Comparison of ENCODE assay signal across 9 cellular contexts in genomic region chr19:49499030-49499670, GRCh38. TPM values are rescaled to one million over a fixed set of nuclear protein-coding genes. Genes with fewer than 3 reads are reported as not detected.
A peak's percentile ranks its signal among the peaks of the same experiment; 100 is the strongest.
DNase-seq lines count a peak whose midpoint lies in the region; ATAC-seq, FAIRE-seq and TF ChIP-seq lines count a peak whose summit lies in the region.
"Had no signal": no experiment of that assay in that cellular context is flagged by ENCODE, and none has a peak within 500 bp of the region (broad histone marks: within the 10 kb centered on the region; RNA-seq: fewer than 3 reads in every experiment).

No MANE protein-coding gene starts in this region.

- H3K4me3 Mint-ChIP-seq in T-cell = peak overlapping the region; percentile 99 to 100 (median 100)

- ATAC-seq in T-cell (replicated peaks in 1 of 4) (no peak), foreskin keratinocyte (no peak)

- peak; percentile 39 for TF ChIP-seq POLR2A in GM19193 (IDR thresholded peaks at IDR 0.05; ENCODE audit: extremely low read depth, insufficient read depth, insufficient read length)

- POLR2A ChIA-PET in T-cell (lab: Charles Lee) = interaction anchor here (0.6 kb wide), 2 partner anchors 8 to 70 kb away, joined by 3 read pairs; no protein-coding TSS in a partner anchor

- CTCF ChIA-PET in T-cell (lab: Charles Lee) = interaction anchor here (0.5 to 1.3 kb wide), 3 partner anchors 70 to 164 kb away, joined by 3 to 6 read pairs (median 3); no protein-coding TSS in a partner anchor

- FAIRE-seq in small intestine (lab: Jason Lieb, UNC) (no peak), kidney (lab: Jason Lieb, UNC) (no peak), frontal cortex (lab: Jason Lieb, UNC) (no peak)

- no peaks in the 10 kb centered on the region for H3K9me3 Mint-ChIP-seq in T-cell

- TF ChIP-seq CTCF in dorsolateral prefrontal cortex (IDR thresholded peaks at IDR 0.05 in 54 of 56, conservative IDR thresholded peaks at IDR 0.05 in 2 of 56; ENCODE audit: low read depth in 1 of 56, partially characterized antibody in 56 of 56) = no peak
- TF ChIP-seq CTCF in kidney (IDR thresholded peaks at IDR 0.05; ENCODE audit: borderline replicate concordance, extremely low read depth, insufficient read depth) = no peak
- TF ChIP-seq CTCF in foreskin keratinocyte (conservative IDR thresholded peaks at IDR 0.05) = no peak

- H3K27me3 Mint-ChIP-seq in T-cell = no peaks in the 10 kb centered on the region

- intact Hi-C loops in dorsolateral prefrontal cortex (cut with DNase I) (loop anchor here (5.0 to 10.0 kb wide), 3 partner anchors 146 to 356 kb away; partner anchors contain the start of genes PRMT1 (in 1 of the 2), PTOV1 (in 1 of the 2), RRAS (in 1 of the 2) and SCAF1 (in 1 of the 2)), kidney (cut with DNase I) (no loop called here)

- peak overlapping the region; percentile 95 to 100 for H3K27ac Mint-ChIP-seq in T-cell

- peaks cover 9 to 17% of the 10 kb centered on the region in 2 donors for H3K36me3 ChIP-seq in small intestine (ENCODE audit: control insufficient read depth in 2 of 2, insufficient read depth in 2 of 2, low read length in 2 of 2)
- H3K36me3 ChIP-seq in kidney (ENCODE audit: control insufficient read depth in 1 of 2, insufficient read depth in 2 of 2, low read length in 2 of 2) = peaks cover 17 to 28% of the 10 kb centered on the region in 2 donors

- H3K4me1 Mint-ChIP-seq in T-cell = peaks cover 57 to 64% (median 64%) of the 10 kb centered on the region in 3 donors

- WGBS in small intestine, 3 donors = 24 to 53% (median 32%) methylated on average over 18 to 19 of the region's 19 CpGs

- no peaks in the 10 kb centered on the region for H3K9me3 ChIP-seq in small intestine (ENCODE audit: control insufficient read depth, low read depth)
- H3K9me3 ChIP-seq in kidney (ENCODE audit: control insufficient read depth in 1 of 2, low read length in 2 of 2) = no peaks in the 10 kb centered on the region

- H3K27ac ChIP-seq in dorsolateral prefrontal cortex (peak overlapping the region in 31 of 59 donors; percentile 13 to 89 (median 77)), small intestine (ENCODE audit: low read depth in 1 of 2, low read length in 1 of 2) (peak overlapping the region; percentile 85 to 92), kidney (ENCODE audit: low read depth in 2 of 2, low read length in 2 of 2) (no peak overlapping the region), foreskin keratinocyte (no peak overlapping the region)
- H3K27ac ChIP-seq: epithelial cell of prostate had no signal

- H3K9ac ChIP-seq in kidney (ENCODE audit: low read length in 2 of 2) = no peak overlapping the region

- H3K4me1 ChIP-seq in small intestine (ENCODE audit: control insufficient read depth in 2 of 2, insufficient read depth in 1 of 2, low read depth in 1 of 2, low read length in 1 of 2) = peaks cover 5 to 13% of the 10 kb centered on the region in 2 donors
- peaks cover 14 to 20% of the 10 kb centered on the region in 2 donors for H3K4me1 ChIP-seq in kidney (ENCODE audit: control insufficient read depth in 1 of 2, insufficient read depth in 1 of 2, low read depth in 1 of 2, low read length in 2 of 2)
- no peaks in the 10 kb centered on the region for H3K4me1 ChIP-seq in foreskin keratinocyte

- H3K36me3 Mint-ChIP-seq in T-cell = peaks cover 34% of the 10 kb centered on the region

- H3K27me3 ChIP-seq in dorsolateral prefrontal cortex (no peaks in the 10 kb centered on the region), small intestine (ENCODE audit: control insufficient read depth in 2 of 2, insufficient read depth in 2 of 2, low read length in 2 of 2) (no peaks in the 10 kb centered on the region), foreskin keratinocyte (no peaks in the 10 kb centered on the region)

- DNase-seq in T-cell (peak in 3 of 34 experiments; percentile 28 to 36 (median 31)), dorsolateral prefrontal cortex (no peak), small intestine (no peak), kidney (no peak), frontal cortex (ENCODE audit: low spot score in 2 of 2) (no peak), foreskin keratinocyte (no peak), NCI-H2081 (lab: John Stamatoyannopoulos, UW) (no peak)

- H3K4me3 ChIP-seq in dorsolateral prefrontal cortex = peak overlapping the region in 19 of 59 donors; percentile 2 to 97 (median 39)
- peak overlapping the region; percentile 3 to 37 for H3K4me3 ChIP-seq in small intestine (ENCODE audit: low read depth in 1 of 2, low read length in 2 of 2)
- H3K4me3 ChIP-seq in kidney (ENCODE audit: low read length in 2 of 2) = no peak overlapping the region

RNA-seq across cellular contexts. Expression of gene RPS11, which starts 2.9 kb away (rescaled TPM):
- total RNA-seq in T-cell = 1,000 to 10,000 TPM; 2,401 to 3,215 (median 2,914) TPM
- 100 to 1,000 TPM; 410 to 765 (median 576) TPM for total RNA-seq in dorsolateral prefrontal cortex
- polyA plus RNA-seq in small intestine = 1,000 to 10,000 TPM; 2,854 to 5,067 (median 5,025) TPM
- total RNA-seq in kidney = 1,449 TPM
- polyA plus RNA-seq in kidney (ENCODE audit: insufficient read depth, low read depth, low replicate concordance) = 3,462 TPM
- total RNA-seq in frontal cortex = 4,137 TPM
- total RNA-seq in foreskin keratinocyte = 2,410 and 2,439 TPM in 2 replicates
- 3,599 and 3,602 TPM in 2 replicates for polyA plus RNA-seq in foreskin keratinocyte

RNA-seq across cellular contexts. Expression of gene RPL13A, which starts 11.7 kb away (rescaled TPM):
- 1,000 to 10,000 TPM; 5,307 to 6,396 (median 5,878) TPM for total RNA-seq in T-cell
- total RNA-seq in dorsolateral prefrontal cortex = 1,000 to 10,000 TPM in 7 of 120 experiments, 100 to 1,000 TPM in 113; 564 to 1,173 (median 771) TPM
- 1,000 to 10,000 TPM; 2,350 to 5,026 (median 4,251) TPM for polyA plus RNA-seq in small intestine
- 2,090 TPM for total RNA-seq in kidney
- 3,309 TPM for polyA plus RNA-seq in kidney (ENCODE audit: insufficient read depth, low read depth, low replicate concordance)
- 2,981 TPM for total RNA-seq in frontal cortex
- total RNA-seq in foreskin keratinocyte = 2,087 and 2,308 TPM in 2 replicates
- polyA plus RNA-seq in foreskin keratinocyte = 3,579 and 3,909 TPM in 2 replicates

RNA-seq across cellular contexts. Expression of gene FCGRT, which starts 13.3 kb away (rescaled TPM):
- 10 to 100 TPM; 20.3 to 41.5 (median 26.4) TPM for total RNA-seq in T-cell
- 100 to 1,000 TPM in 1 of 120 experiments, 10 to 100 TPM in 119; 22.6 to 101 (median 43.4) TPM for total RNA-seq in dorsolateral prefrontal cortex
- polyA plus RNA-seq in small intestine = 100 to 1,000 TPM; 354 to 541 (median 486) TPM
- 235 TPM for total RNA-seq in kidney
- 317 TPM for polyA plus RNA-seq in kidney (ENCODE audit: insufficient read depth, low read depth, low replicate concordance)
- 13.0 TPM for total RNA-seq in frontal cortex
- total RNA-seq in foreskin keratinocyte = 22.2 and 23.5 TPM in 2 replicates
- polyA plus RNA-seq in foreskin keratinocyte = 23.7 and 25.6 TPM in 2 replicates

RNA-seq across cellular contexts. Expression of gene FLT3LG, which starts 25.1 kb away (rescaled TPM):
- 100 to 1,000 TPM; 238 to 356 (median 260) TPM for total RNA-seq in T-cell
- 10 to 100 TPM in 2 of 120 experiments, 1 to 10 TPM in 118; 1.7 to 11.9 (median 4.6) TPM for total RNA-seq in dorsolateral prefrontal cortex
- polyA plus RNA-seq in small intestine = 1 to 10 TPM; 7.8 to 10.0 (median 8.6) TPM
- total RNA-seq in kidney = 12.5 TPM
- 7.4 TPM for polyA plus RNA-seq in kidney (ENCODE audit: insufficient read depth, low read depth, low replicate concordance)
- 0.41 TPM for total RNA-seq in frontal cortex
- 6.0 TPM in 2 replicates for total RNA-seq in foreskin keratinocyte
- 9.3 and 10.6 TPM in 2 replicates for polyA plus RNA-seq in foreskin keratinocyte

RNA-seq across cellular contexts. Expression of gene RCN3, which starts 28.7 kb away (rescaled TPM):
- 1 to 10 TPM; 1.2 to 5.7 (median 1.3) TPM for total RNA-seq in T-cell
- total RNA-seq in dorsolateral prefrontal cortex = 10 to 100 TPM in 49 of 120 experiments, 1 to 10 TPM in 71; 3.0 to 19.9 (median 9.2) TPM
- polyA plus RNA-seq in small intestine = 100 to 1,000 TPM in 2 of 3 donors, 10 to 100 TPM in 1; 38.0 to 687 (median 437) TPM
- total RNA-seq in kidney = 18.4 TPM
- 27.5 TPM for polyA plus RNA-seq in kidney (ENCODE audit: insufficient read depth, low read depth, low replicate concordance)
- total RNA-seq in frontal cortex = 2.4 TPM
- total RNA-seq in foreskin keratinocyte = 0.71 and 0.92 TPM in 2 replicates
- polyA plus RNA-seq in foreskin keratinocyte = 1.6 TPM in 2 replicates

Comparison
In these comparisons a context has a peak if more than half of its experiments do, and no peak if none do; other contexts are left out.
1. H3K27ac ChIP-seq: peak in dorsolateral prefrontal cortex (31 of 59) and small intestine (2 of 2); none in kidney (0 of 2) and foreskin keratinocyte (single experiment).
2. H3K4me3 ChIP-seq: peak in small intestine (2 of 2); none in kidney (0 of 2).